In genomic region chr7:99314504-99314903, GRCh38 we compare ENCODE assay signal across 13 cellular contexts. TPM values are rescaled to one million over a fixed set of nuclear protein-coding genes. Genes with fewer than 3 reads are reported as not detected.
DNase-seq lines count a peak whose midpoint lies in the region; ATAC-seq and TF ChIP-seq lines count a peak whose summit lies in the region.
"Had no signal": no experiment of that assay in that cellular context is flagged by ENCODE, and none has a peak within 500 bp of the region (broad histone marks: within the 10 kb centered on the region; RNA-seq: fewer than 3 reads in every experiment).

No MANE protein-coding gene starts in this region.

- no peak overlapping the region for H2BK15ac ChIP-seq in H9 (ENCODE audit: low read depth, low read length)

- no peak overlapping the region for H3T11ph ChIP-seq in H9 (ENCODE audit: low read length)

- peak; percentile 25 for DNase-seq in NCI-H2029 (lab: John Stamatoyannopoulos, UW)
- DNase-seq in NCI-H2029 treated with DMSO at 0.1 percent for 48 hours (lab: John Stamatoyannopoulos, UW), result no peak
- no peak for DNase-seq in H9
- peak; percentile 22 for DNase-seq in activated T-helper 2 cell treated with anti-CD3 and anti-CD28 coated beads, Interferon-gamma antibody, Interleukin-2, Interleukin-4, amounts not matched to agents 10 μg/mL and 5 μg/mL and 100 μg/mL, durations not matched to agents 14 hours and 24 hours and 36 hours (ENCODE audit: low spot score)
- DNase-seq in stimulated activated CD4-positive, alpha-beta T cell treated with anti-CD3 and anti-CD28 coated beads, Interleukin-15, amount 100 ng/mL, for 24 hours, result peak; percentile 70
- DNase-seq in SIG-M5 treated with dmso at 0.1 percent for 504 hours (lab: John Stamatoyannopoulos, UW; ENCODE audit: unreplicated experiment), result no peak
- no peak for DNase-seq in KBM-7
- DNase-seq: hypothalamus, T-helper 17 cell had no signal

- H2BK12ac ChIP-seq in H9 (ENCODE audit: insufficient read length, low read depth, low read length), result no peak overlapping the region

- no peak for ATAC-seq in GM19035 (IDR thresholded peaks at IDR 0.05; ENCODE audit: unreplicated experiment)
- ATAC-seq: T-helper 17 cell had no signal

- H2AFZ ChIP-seq in H9 (ENCODE audit: low read length), result no peak overlapping the region

- no peak overlapping the region for H4K91ac ChIP-seq in H9 (ENCODE audit: insufficient read length, low read depth, low read length)

- peaks cover 0 to 12% (median 3%) of the 10 kb centered on the region in 3 experiments; a peak in 3 of 7 replicates for H3K36me3 Mint-ChIP-seq in H9 (ENCODE audit: insufficient read depth in 1 of 3, low read depth in 3 of 3)
- no peaks in the 10 kb centered on the region for H3K36me3 Mint-ChIP-seq in activated T-helper 2 cell treated with anti-CD3 and anti-CD28 coated beads, Interferon-gamma antibody, Interleukin-2, Interleukin-4, amounts not matched to agents 10 μg/mL and 5 μg/mL and 100 μg/mL, durations not matched to agents 14 hours and 24 hours and 36 hours (ENCODE audit: low read depth)
- H3K36me3 Mint-ChIP-seq: activated naive CD4-positive, alpha-beta T cell treated with anti-CD3 and anti-CD28 coated beads, Interleukin-2, amount 50 U/mL, for 24 hours had no signal

- no peaks in the 10 kb centered on the region for H3K79me2 ChIP-seq in H9 (ENCODE audit: insufficient read depth, low read length)

- H3K56ac ChIP-seq in H9 (ENCODE audit: insufficient read length, low read depth, low read length), result no peak overlapping the region

- no peak overlapping the region for H4K8ac ChIP-seq in H9 (replicated peaks; ENCODE audit: insufficient read length, low read depth, low read length)

- no peak overlapping the region for H2BK20ac ChIP-seq in H9 (ENCODE audit: low read depth, low read length, poor library complexity, severe bottlenecking)

- H3K4me1 ChIP-seq in H9 (ENCODE audit: insufficient read depth, low read length), result no peaks in the 10 kb centered on the region
- H3K4me1 ChIP-seq: A549 had no signal

- H4K20me1 ChIP-seq in H9 (ENCODE audit: control insufficient read depth, insufficient read depth, insufficient read length), result no peaks in the 10 kb centered on the region

- no peaks in the 10 kb centered on the region for H3K27me3 ChIP-seq in H9 (ENCODE audit: insufficient read depth, low read length)

- no peak overlapping the region for H3K4me2 ChIP-seq in H9 (ENCODE audit: insufficient read depth, insufficient read length, low read length)
- H3K4me2 ChIP-seq: A549 had no signal

- no peaks in the 10 kb centered on the region for H3K79me1 ChIP-seq in H9 (ENCODE audit: insufficient read depth, low read depth, low read length, poor library complexity, severe bottlenecking)

- peaks cover 4 to 8% of the 10 kb centered on the region in 2 experiments; a peak in 4 of 5 replicates for H3K9me3 Mint-ChIP-seq in H9
- H3K9me3 Mint-ChIP-seq in activated T-helper 2 cell treated with anti-CD3 and anti-CD28 coated beads, Interferon-gamma antibody, Interleukin-2, Interleukin-4, amounts not matched to agents 10 μg/mL and 5 μg/mL and 100 μg/mL, durations not matched to agents 14 hours and 24 hours and 36 hours, result no peaks in the 10 kb centered on the region
- H3K9me3 Mint-ChIP-seq: activated naive CD4-positive, alpha-beta T cell treated with anti-CD3 and anti-CD28 coated beads, Interleukin-2, amount 50 U/mL, for 24 hours had no signal

- H3K9ac ChIP-seq in H9 (ENCODE audit: extremely low read depth, insufficient read length, low read length), result no peak overlapping the region

- no peaks in the 10 kb centered on the region for H3K23me2 ChIP-seq in H9 (ENCODE audit: insufficient read length, low read depth, low read length, poor library complexity, severe bottlenecking)

- H3K4ac ChIP-seq in H9 (ENCODE audit: low read depth, low read length), result no peak overlapping the region

- H3K27me3 Mint-ChIP-seq in H9 (ENCODE audit: low read depth), result no peaks in the 10 kb centered on the region; the same call in 1 of the 2 replicates
- peaks cover 1% of the 10 kb centered on the region for H3K27me3 Mint-ChIP-seq in activated T-helper 2 cell treated with anti-CD3 and anti-CD28 coated beads, Interferon-gamma antibody, Interleukin-2, Interleukin-4, amounts not matched to agents 10 μg/mL and 5 μg/mL and 100 μg/mL, durations not matched to agents 14 hours and 24 hours and 36 hours (ENCODE audit: low read depth)

- no peaks in the 10 kb centered on the region for H3K9me3 ChIP-seq in H9 (ENCODE audit: control insufficient read depth, low read depth, low read length)

- H4K5ac ChIP-seq in H9 (ENCODE audit: insufficient read length, low read depth, low read length), result no peak overlapping the region

- H3K14ac ChIP-seq in H9 (ENCODE audit: insufficient read depth, low read length), result no peak overlapping the region

- in situ Hi-C loops in KBM-7 (cut with MboI; ENCODE audit: low pct_unique_long_range_greater_than_20kb, low sequenced_read_pairs), result loop anchor here (25.0 kb wide), 1 partner anchor 277 kb away; no protein-coding TSS in a partner anchor

- H3K27ac ChIP-seq in H9 (ENCODE audit: insufficient read length, low read depth, low read length), result no peak overlapping the region
- H3K27ac ChIP-seq: A549 had no signal

- H3K18ac ChIP-seq in H9 (ENCODE audit: insufficient read length, low read depth, low read length), result no peak overlapping the region

- peaks cover 0 to 7% of the 10 kb centered on the region in 2 experiments; a peak in 2 of 4 replicates for H3K4me1 Mint-ChIP-seq in H9
- peaks cover 15% of the 10 kb centered on the region for H3K4me1 Mint-ChIP-seq in activated T-helper 2 cell treated with anti-CD3 and anti-CD28 coated beads, Interferon-gamma antibody, Interleukin-2, Interleukin-4, amounts not matched to agents 10 μg/mL and 5 μg/mL and 100 μg/mL, durations not matched to agents 14 hours and 24 hours and 36 hours (ENCODE audit: low read depth)
- H3K4me1 Mint-ChIP-seq: activated naive CD4-positive, alpha-beta T cell treated with anti-CD3 and anti-CD28 coated beads, Interleukin-2, amount 50 U/mL, for 24 hours had no signal

- intact Hi-C loops in activated T-helper 2 cell treated with anti-CD3 and anti-CD28 coated beads, Interferon-gamma antibody, Interleukin-2, Interleukin-4, amounts not matched to agents 10 μg/mL and 5 μg/mL and 100 μg/mL, durations not matched to agents 14 hours and 24 hours and 36 hours (cut with micrococcal nuclease), result no loop called here

- H2BK5ac ChIP-seq in H9 (ENCODE audit: insufficient read length, low read length), result no peak overlapping the region

- no CpG with 5 or more reads among the region's 7 CpGs for WGBS in H9 (ENCODE audit: extremely low coverage, insufficient read length, low lambda C conversion rate)

- TF ChIP-seq CTCF in H9 (conservative IDR thresholded peaks at IDR 0.05), result no peak

- no peak overlapping the region for H3K4me3 Mint-ChIP-seq in H9
- H3K4me3 Mint-ChIP-seq in activated T-helper 2 cell treated with anti-CD3 and anti-CD28 coated beads, Interferon-gamma antibody, Interleukin-2, Interleukin-4, amounts not matched to agents 10 μg/mL and 5 μg/mL and 100 μg/mL, durations not matched to agents 14 hours and 24 hours and 36 hours (ENCODE audit: low read depth), result no peak overlapping the region
- H3K4me3 Mint-ChIP-seq: activated naive CD4-positive, alpha-beta T cell treated with anti-CD3 and anti-CD28 coated beads, Interleukin-2, amount 50 U/mL, for 24 hours; T-helper 17 cell had no signal

- H3K23ac ChIP-seq in H9 (ENCODE audit: insufficient read length, low read depth, low read length), result no peak overlapping the region

- no peak overlapping the region for H2AK5ac ChIP-seq in H9 (ENCODE audit: insufficient read length, low read length)

- peak overlapping the region in 2 of 3 experiments; percentile 5 to 63; a peak in 2 of 7 replicates for H3K27ac Mint-ChIP-seq in H9
- H3K27ac Mint-ChIP-seq in activated T-helper 2 cell treated with anti-CD3 and anti-CD28 coated beads, Interferon-gamma antibody, Interleukin-2, Interleukin-4, amounts not matched to agents 10 μg/mL and 5 μg/mL and 100 μg/mL, durations not matched to agents 14 hours and 24 hours and 36 hours, result no peak overlapping the region
- H3K27ac Mint-ChIP-seq: activated naive CD4-positive, alpha-beta T cell treated with anti-CD3 and anti-CD28 coated beads, Interleukin-2, amount 50 U/mL, for 24 hours; T-helper 17 cell had no signal

- no peak overlapping the region for H2BK120ac ChIP-seq in H9 (ENCODE audit: low read depth, low read length, poor library complexity, severe bottlenecking)

RNA-seq across cellular contexts. Expression of gene ARPC1A, which starts 11.2 kb away (rescaled TPM):
- total RNA-seq in H9 (2021), result 169 TPM in 2 replicates
- total RNA-seq in activated T-helper 2 cell treated with anti-CD3 and anti-CD28 coated beads, Interferon-gamma antibody, Interleukin-2, Interleukin-4, amounts not matched to agents 10 μg/mL and 5 μg/mL and 100 μg/mL, durations not matched to agents 14 hours and 24 hours and 36 hours, result 79.8 and 83.4 TPM in 2 replicates

RNA-seq across cellular contexts. Expression of gene MYH16, which starts 41.9 kb away (rescaled TPM):
- not detected in 2 replicates for total RNA-seq in H9 (2021)
- total RNA-seq in activated T-helper 2 cell treated with anti-CD3 and anti-CD28 coated beads, Interferon-gamma antibody, Interleukin-2, Interleukin-4, amounts not matched to agents 10 μg/mL and 5 μg/mL and 100 μg/mL, durations not matched to agents 14 hours and 24 hours and 36 hours, result not detected in 2 replicates
- total RNA-seq: NCI-H460, T-helper 17 cell had no signal

Comparison
In these comparisons a context has a peak if more than half of its experiments do, and no peak if none do; other contexts are left out.
1. DNase-seq: peak in NCI-H2029 (single experiment), activated T-helper 2 cell treated with anti-CD3 and anti-CD28 coated beads, Interferon-gamma antibody, Interleukin-2, Interleukin-4, amounts not matched to agents 10 μg/mL and 5 μg/mL and 100 μg/mL, durations not matched to agents 14 hours and 24 hours and 36 hours (single experiment) and stimulated activated CD4-positive, alpha-beta T cell treated with anti-CD3 and anti-CD28 coated beads, Interleukin-15, amount 100 ng/mL, for 24 hours (single experiment); none in NCI-H2029 treated with DMSO at 0.1 percent for 48 hours (single experiment), H9 (single experiment), SIG-M5 treated with dmso at 0.1 percent for 504 hours (single experiment) and KBM-7 (single experiment).